In genomic region chr21:43754948-43755781, GRCh38 we compare ENCODE assay signal across 26 cellular contexts. TPM values are rescaled to one million over a fixed set of nuclear protein-coding genes. Genes with fewer than 3 reads are reported as not detected.
DNase-seq lines count a peak whose midpoint lies in the region; ATAC-seq and TF ChIP-seq lines count a peak whose summit lies in the region.
"Had no signal": no experiment of that assay in that cellular context is flagged by ENCODE, and none has a peak within 500 bp of the region (broad histone marks: within the 10 kb centered on the region; RNA-seq: fewer than 3 reads in every experiment).

No MANE protein-coding gene starts in this region.

- no peaks in the 10 kb centered on the region for H3K9me3 Mint-ChIP-seq in activated CD8-positive, alpha-beta T cell treated with anti-CD3 and anti-CD28 coated beads for 36 hours
- no peaks in the 10 kb centered on the region for H3K9me3 Mint-ChIP-seq in activated CD8-positive, alpha-beta T cell treated with anti-CD3 and anti-CD28 coated beads, Interleukin-2, amount 10 ng/mL, durations not matched to agents 7 days and 5 days (ENCODE audit: insufficient read depth)
- H3K9me3 Mint-ChIP-seq: activated B cell treated with CpG ODN at 0.5 μM for 24 hours; activated naive CD4-positive, alpha-beta T cell treated with anti-CD3 and anti-CD28 coated beads, Interleukin-2, amount 50 U/mL, for 24 hours; activated T-cell treated with anti-CD3 and anti-CD28 coated beads, Interleukin-2, amount 50 U/mL, for 72 hours; neural crest cell; T-helper 2 cell treated with Interferon-gamma antibody and Interleukin-4, amounts not matched to agents 5 μg/mL and 100 μg/mL, for 36 hours had no signal

- peaks cover 19% of the 10 kb centered on the region for H3K36me3 Mint-ChIP-seq in activated CD8-positive, alpha-beta T cell treated with anti-CD3 and anti-CD28 coated beads for 36 hours (ENCODE audit: low read depth)
- H3K36me3 Mint-ChIP-seq in activated CD8-positive, alpha-beta T cell treated with anti-CD3 and anti-CD28 coated beads, Interleukin-2, amount 10 ng/mL, durations not matched to agents 7 days and 5 days (ENCODE audit: low read depth) = peaks cover 38% of the 10 kb centered on the region

- H2BK120ac ChIP-seq in IMR-90 (ENCODE audit: low read depth, low read length) = no peak overlapping the region

- H2BK20ac ChIP-seq in IMR-90 (ENCODE audit: low read depth, low read length) = no peak overlapping the region

- no peak for TF ChIP-seq POLR2A in IMR-90 (IDR thresholded peaks at IDR 0.05; ENCODE audit: low read depth, low read length)
- no peak for TF ChIP-seq POLR2A in adrenal gland (IDR thresholded peaks at IDR 0.05)

- H2AFZ ChIP-seq in IMR-90 (replicated peaks; ENCODE audit: low read length, poor library complexity) = no peak overlapping the region
- H2AFZ ChIP-seq: hepatocyte, PC-9 had no signal

- H3K18ac ChIP-seq in IMR-90 (ENCODE audit: low read depth, low read length) = no peak overlapping the region

- H3K9me3 ChIP-seq in IMR-90 (ENCODE audit: control insufficient read depth, insufficient read depth, low read length) (no peaks in the 10 kb centered on the region), adrenal gland (replicated peaks in 1 of 3) (no peaks in the 10 kb centered on the region), liver (ENCODE audit: control insufficient read depth in 4 of 4, low read length in 3 of 4) (no peaks in the 10 kb centered on the region)
- H3K9me3 ChIP-seq: prostate gland, suprapubic skin, uterus had no signal

- no peak overlapping the region for H3K4ac ChIP-seq in IMR-90 (ENCODE audit: low read depth, low read length)

- no peak overlapping the region for H3K23ac ChIP-seq in IMR-90 (ENCODE audit: low read depth, low read length)

- no peaks in the 10 kb centered on the region for H3K27me3 ChIP-seq in IMR-90 (ENCODE audit: control insufficient read depth, insufficient read depth, low read length)
- no peaks in the 10 kb centered on the region for H3K27me3 ChIP-seq in adrenal gland
- H3K27me3 ChIP-seq in liver (ENCODE audit: control insufficient read depth in 4 of 4, insufficient read depth in 4 of 4, low read length in 3 of 4) = no peaks in the 10 kb centered on the region
- H3K27me3 ChIP-seq: foreskin keratinocyte, hepatocyte, suprapubic skin, uterus had no signal

- peaks cover 11% of the 10 kb centered on the region for H3K9me1 ChIP-seq in IMR-90 (ENCODE audit: insufficient read depth, low read length)

- H3K27ac ChIP-seq in IMR-90 (ENCODE audit: insufficient read depth, low read length) (no peak overlapping the region), adrenal gland (peak overlapping the region in 2 of 5 donors; percentile 5 to 50), liver (ENCODE audit: low read depth in 1 of 2, low read length in 2 of 2) (no peak overlapping the region)
- H3K27ac ChIP-seq: foreskin keratinocyte, hepatocyte, PC-9, suprapubic skin, uterus had no signal

- CTCF ChIA-PET in activated CD8-positive, alpha-beta T cell treated with anti-CD3 and anti-CD28 coated beads for 36 hours (lab: Charles Lee) = no interaction called here
- CTCF ChIA-PET in activated CD8-positive, alpha-beta T cell treated with anti-CD3 and anti-CD28 coated beads, Interleukin-2, amount 10 ng/mL, durations not matched to agents 7 days and 5 days (lab: Charles Lee) = no interaction called here
- CTCF ChIA-PET in IMR-90 (lab: Yijun Ruan, JAX) = no interaction called here

- H4K5ac ChIP-seq in IMR-90 (ENCODE audit: low read depth, low read length) = no peak overlapping the region

- no peak for TF ChIP-seq CTCF in activated CD8-positive, alpha-beta T cell treated with anti-CD3 and anti-CD28 coated beads for 36 hours (IDR thresholded peaks at IDR 0.05)
- TF ChIP-seq CTCF in IMR-90 (conservative IDR thresholded peaks at IDR 0.05; ENCODE audit: low read depth, low read length) (no peak), adrenal gland (IDR thresholded peaks at IDR 0.05) (no peak), liver (IDR thresholded peaks at IDR 0.05; ENCODE audit: low read depth, low read length, missing input control) (no peak), omental fat pad (IDR thresholded peaks at IDR 0.05) (no peak)

- no peaks in the 10 kb centered on the region for H3K4me1 Mint-ChIP-seq in activated CD8-positive, alpha-beta T cell treated with anti-CD3 and anti-CD28 coated beads for 36 hours (ENCODE audit: low read depth)
- H3K4me1 Mint-ChIP-seq in activated CD8-positive, alpha-beta T cell treated with anti-CD3 and anti-CD28 coated beads, Interleukin-2, amount 10 ng/mL, durations not matched to agents 7 days and 5 days (ENCODE audit: low read depth) = peaks cover 1% of the 10 kb centered on the region
- H3K4me1 Mint-ChIP-seq: activated B cell treated with CpG ODN at 0.5 μM for 24 hours; activated naive CD4-positive, alpha-beta T cell treated with anti-CD3 and anti-CD28 coated beads, Interleukin-2, amount 50 U/mL, for 24 hours; neural crest cell had no signal

- POLR2A ChIA-PET in activated CD8-positive, alpha-beta T cell treated with anti-CD3 and anti-CD28 coated beads for 36 hours (lab: Charles Lee) = no interaction called here
- POLR2A ChIA-PET in activated CD8-positive, alpha-beta T cell treated with anti-CD3 and anti-CD28 coated beads, Interleukin-2, amount 10 ng/mL, durations not matched to agents 7 days and 5 days (lab: Charles Lee) = no interaction called here
- POLR2A ChIA-PET in IMR-90 (lab: Charles Lee; ENCODE audit: unreplicated experiment) = no interaction called here

- no peak overlapping the region for H2BK5ac ChIP-seq in IMR-90 (ENCODE audit: low read depth, low read length, poor library complexity, severe bottlenecking)

- no peak overlapping the region for H3K4me3 Mint-ChIP-seq in activated CD8-positive, alpha-beta T cell treated with anti-CD3 and anti-CD28 coated beads for 36 hours
- no peak overlapping the region for H3K4me3 Mint-ChIP-seq in activated CD8-positive, alpha-beta T cell treated with anti-CD3 and anti-CD28 coated beads, Interleukin-2, amount 10 ng/mL, durations not matched to agents 7 days and 5 days
- H3K4me3 Mint-ChIP-seq: activated B cell treated with CpG ODN at 0.5 μM for 24 hours; activated naive CD4-positive, alpha-beta T cell treated with anti-CD3 and anti-CD28 coated beads, Interleukin-2, amount 50 U/mL, for 24 hours; activated T-cell treated with anti-CD3 and anti-CD28 coated beads, Interleukin-2, amount 50 U/mL, for 72 hours; neural crest cell; T-helper 2 cell treated with Interferon-gamma antibody and Interleukin-4, amounts not matched to agents 5 μg/mL and 100 μg/mL, for 36 hours had no signal

- H3K79me1 ChIP-seq in IMR-90 (ENCODE audit: low read depth in 1 of 2, low read length in 2 of 2) = peaks cover 8 to 18% of the 10 kb centered on the region in 2 experiments; a peak in 3 of 4 replicates

- H2AK9ac ChIP-seq in IMR-90 (replicated peaks; ENCODE audit: low read depth, low read length, poor library complexity) = no peak overlapping the region

- H3K4me1 ChIP-seq in IMR-90 (ENCODE audit: control insufficient read depth, insufficient read depth, low read length) = peaks cover 6% of the 10 kb centered on the region; the same call in 1 of the 2 replicates
- peaks cover 6 to 21% of the 10 kb centered on the region in 2 donors for H3K4me1 ChIP-seq in adrenal gland (replicated peaks in 1 of 2)
- H3K4me1 ChIP-seq in liver (ENCODE audit: control insufficient read depth in 4 of 4, insufficient read depth in 4 of 4, low read length in 3 of 4) = peaks cover 5 to 13% (median 9%) of the 10 kb centered on the region in 4 donors
- H3K4me1 ChIP-seq: foreskin keratinocyte had no signal

- WGBS in IMR-90 (ENCODE audit: extremely low coverage in 2 of 2, insufficient read length in 1 of 2), 2 experiments = 93% methylated on average over 21 of the region's 26 CpGs; no CpG with 5 or more reads in 1 of the 2 experiments
- 72 to 86% (median 77%) methylated on average over 11 to 26 of the region's 26 CpGs for WGBS in adrenal gland, 4 donors
- WGBS in liver = 81% methylated on average over 26 of the region's 26 CpGs

- H4K20me1 ChIP-seq in IMR-90 (ENCODE audit: insufficient read depth, low read length) = peaks cover 23% of the 10 kb centered on the region

- no peak overlapping the region for H2BK15ac ChIP-seq in IMR-90 (ENCODE audit: low read depth, low read length)

- H3K4me2 ChIP-seq in IMR-90 (ENCODE audit: low read depth, low read length) = no peak overlapping the region
- H3K4me2 ChIP-seq: hepatocyte, PC-9 had no signal

- no peak overlapping the region for H3K14ac ChIP-seq in IMR-90 (replicated peaks; ENCODE audit: low read depth, low read length)

- no peak overlapping the region for H2AK5ac ChIP-seq in IMR-90 (ENCODE audit: low read depth, low read length)

- intact Hi-C loops in activated CD8-positive, alpha-beta T cell treated with anti-CD3 and anti-CD28 coated beads for 36 hours (cut with micrococcal nuclease) = no loop called here
- intact Hi-C loops in IMR-90 (cut with micrococcal nuclease) (no loop called here), adrenal gland (cut with DNase I) (no loop called here)

- no TSS peak for BruUV-seq in IMR-90 (replicated peaks; lab: Mats Ljungman, UMichigan)

- H3K36me3 ChIP-seq in IMR-90 (ENCODE audit: control insufficient read depth, insufficient read depth, low read length) (peaks cover 83% of the 10 kb centered on the region), adrenal gland (replicated peaks in 1 of 2) (peaks cover 0 to 64% of the 10 kb centered on the region in 2 donors), liver (ENCODE audit: control insufficient read depth in 4 of 4, insufficient read depth in 3 of 4, low read depth in 1 of 4, low read length in 3 of 4) (peaks cover 14 to 70% (median 16%) of the 10 kb centered on the region in 4 donors)
- H3K36me3 ChIP-seq: uterus had no signal

- no peak overlapping the region for H3K27ac Mint-ChIP-seq in activated CD8-positive, alpha-beta T cell treated with anti-CD3 and anti-CD28 coated beads for 36 hours
- H3K27ac Mint-ChIP-seq in activated CD8-positive, alpha-beta T cell treated with anti-CD3 and anti-CD28 coated beads, Interleukin-2, amount 10 ng/mL, durations not matched to agents 7 days and 5 days = no peak overlapping the region
- H3K27ac Mint-ChIP-seq: activated B cell treated with CpG ODN at 0.5 μM for 24 hours; activated naive CD4-positive, alpha-beta T cell treated with anti-CD3 and anti-CD28 coated beads, Interleukin-2, amount 50 U/mL, for 24 hours; activated T-cell treated with anti-CD3 and anti-CD28 coated beads, Interleukin-2, amount 50 U/mL, for 72 hours; T-helper 2 cell treated with Interferon-gamma antibody and Interleukin-4, amounts not matched to agents 5 μg/mL and 100 μg/mL, for 36 hours had no signal

- H4K8ac ChIP-seq in IMR-90 (ENCODE audit: low read depth in 2 of 2, low read length in 2 of 2) = no peak overlapping the region

- H3K4me3 ChIP-seq in IMR-90 (ENCODE audit: insufficient read depth, low read depth, low read length) (no peak overlapping the region), adrenal gland (no peak overlapping the region), liver (ENCODE audit: low read depth in 1 of 3, low read length in 3 of 3) (no peak overlapping the region)
- H3K4me3 ChIP-seq: hepatocyte, PC-9, prostate gland, suprapubic skin, uterus had no signal

- H4K91ac ChIP-seq in IMR-90 (ENCODE audit: insufficient read depth, low read depth, low read length) = no peak overlapping the region

- peak; percentile 53 for ATAC-seq in activated CD8-positive, alpha-beta T cell treated with anti-CD3 and anti-CD28 coated beads for 36 hours
- ATAC-seq in activated CD8-positive, alpha-beta T cell treated with anti-CD3 and anti-CD28 coated beads, Interleukin-2, amount 10 ng/mL, durations not matched to agents 7 days and 5 days = no peak
- ATAC-seq in IMR-90 (ENCODE audit: low read depth) (no peak), omental fat pad (ENCODE audit: low FRiP score) (no peak), HG03196 (IDR thresholded peaks at IDR 0.05; ENCODE audit: unreplicated experiment) (no peak)
- ATAC-seq: activated T-cell treated with anti-CD3 and anti-CD28 coated beads, Interleukin-2, amount 50 U/mL, for 72 hours; foreskin keratinocyte had no signal

- TF ChIP-seq RAD21 in IMR-90 (IDR thresholded peaks at IDR 0.05; ENCODE audit: low read length) (no peak), liver (IDR thresholded peaks at IDR 0.05) (no peak)

- no peaks in the 10 kb centered on the region for H3K27me3 Mint-ChIP-seq in activated CD8-positive, alpha-beta T cell treated with anti-CD3 and anti-CD28 coated beads for 36 hours
- H3K27me3 Mint-ChIP-seq in activated CD8-positive, alpha-beta T cell treated with anti-CD3 and anti-CD28 coated beads, Interleukin-2, amount 10 ng/mL, durations not matched to agents 7 days and 5 days (ENCODE audit: low read depth) = no peaks in the 10 kb centered on the region
- H3K27me3 Mint-ChIP-seq: activated B cell treated with CpG ODN at 0.5 μM for 24 hours; activated naive CD4-positive, alpha-beta T cell treated with anti-CD3 and anti-CD28 coated beads, Interleukin-2, amount 50 U/mL, for 24 hours had no signal

- DNase-seq in activated CD8-positive, alpha-beta T cell treated with anti-CD3 and anti-CD28 coated beads for 36 hours = no peak
- no peak for DNase-seq in activated CD8-positive, alpha-beta T cell treated with anti-CD3 and anti-CD28 coated beads, Interleukin-2, amount 10 ng/mL, durations not matched to agents 7 days and 5 days
- DNase-seq in IMR-90 = no peak
- peak in 6 of 7 donors; percentile 57 to 81 (median 77) for DNase-seq in adrenal gland
- no peak for DNase-seq in omental fat pad (ENCODE audit: low spot score)
- DNase-seq in NCI-H1694 (lab: John Stamatoyannopoulos, UW) = no peak
- DNase-seq: ACHN; activated B cell treated with CpG ODN at 0.5 μM for 24 hours; activated CD8-positive, alpha-beta memory T cell treated with anti-CD3 and anti-CD28 coated beads for 24 hours; activated T-cell treated with anti-CD3 and anti-CD28 coated beads, Interleukin-2, amount 50 U/mL, for 72 hours; effector CD4-positive, alpha-beta T cell; EL; foreskin keratinocyte; NCI-H1105; NCI-H2029 treated with DMSO at 0.1 percent for 48 hours; PC-9; stimulated activated CD4-positive, alpha-beta T cell treated with anti-CD3 and anti-CD28 coated beads, Interleukin-1b, Interleukin-23, amount 100 ng/mL, for 48 hours; uterus had no signal

- H3K56ac ChIP-seq in IMR-90 (ENCODE audit: extremely low read depth, insufficient read depth, low read length) = no peak overlapping the region

- H3K9ac ChIP-seq in IMR-90 (ENCODE audit: low read depth, low read length) (no peak overlapping the region), liver (ENCODE audit: low read depth in 1 of 2, low read length in 2 of 2) (no peak overlapping the region)

- dilution Hi-C loops in IMR-90 (cut with HindIII; ENCODE audit: low sequenced_read_pairs, unreplicated experiment) = no loop called here

- in situ Hi-C loops in IMR-90 (cut with MboI; ENCODE audit: low sequenced_read_pairs) = no loop called here

RNA-seq across cellular contexts. Expression of gene CSTB, which starts 20.9 kb away (rescaled TPM):
- total RNA-seq in activated CD8-positive, alpha-beta T cell treated with anti-CD3 and anti-CD28 coated beads for 36 hours = 10 to 100 TPM; 18.6 to 20.7 TPM
- 10 to 100 TPM; 50.2 to 54.4 TPM for total RNA-seq in activated CD8-positive, alpha-beta T cell treated with anti-CD3 and anti-CD28 coated beads, Interleukin-2, amount 10 ng/mL, durations not matched to agents 7 days and 5 days
- 6.1 and 6.9 TPM in 2 replicates for total RNA-seq in IMR-90 (2012; rRNA removed)
- polyA plus RNA-seq in IMR-90 (2012; rRNA removed) = 71.7 and 87.4 TPM in 2 replicates
- 31.9 and 61.6 TPM in 2 replicates for polyA plus RNA-seq in IMR-90 (2012; cell fraction: cytosol; rRNA removed)
- 16.5 and 24.5 TPM in 2 replicates for polyA plus RNA-seq in IMR-90 (2012; cell fraction: nucleus; rRNA removed; ENCODE audit: low replicate concordance)
- 10 to 100 TPM in 7 of 8 donors, 1 to 10 TPM in 1; 9.5 to 72.0 (median 39.4) TPM for total RNA-seq in adrenal gland
- 100 to 1,000 TPM; 116 to 143 (median 127) TPM for polyA plus RNA-seq in adrenal gland
- total RNA-seq in liver = 1 to 10 TPM; 3.8 to 7.7 TPM
- polyA plus RNA-seq in liver = 10 to 100 TPM; 59.8 to 62.4 TPM
- 10 to 100 TPM in 3 of 4 donors, 1 to 10 TPM in 1; 8.0 to 27.9 (median 17.7) TPM for total RNA-seq in omental fat pad

RNA-seq across cellular contexts. Expression of gene RRP1, which starts 34.2 kb away (rescaled TPM):
- total RNA-seq in activated CD8-positive, alpha-beta T cell treated with anti-CD3 and anti-CD28 coated beads for 36 hours = 10 to 100 TPM; 61.1 to 62.9 TPM
- 10 to 100 TPM; 32.8 to 34.4 TPM for total RNA-seq in activated CD8-positive, alpha-beta T cell treated with anti-CD3 and anti-CD28 coated beads, Interleukin-2, amount 10 ng/mL, durations not matched to agents 7 days and 5 days
- 18.3 and 23.3 TPM in 2 replicates for total RNA-seq in IMR-90 (2012; rRNA removed)
- 18.1 and 20.2 TPM in 2 replicates for polyA plus RNA-seq in IMR-90 (2012; rRNA removed)
- 12.4 and 18.5 TPM in 2 replicates for polyA plus RNA-seq in IMR-90 (2012; cell fraction: cytosol; rRNA removed)
- polyA plus RNA-seq in IMR-90 (2012; cell fraction: nucleus; rRNA removed; ENCODE audit: low replicate concordance) = 28.8 and 33.8 TPM in 2 replicates
- total RNA-seq in adrenal gland = 10 to 100 TPM; 12.8 to 24.6 (median 19.8) TPM
- polyA plus RNA-seq in adrenal gland = 10 to 100 TPM; 16.5 to 29.8 (median 22.9) TPM
- 10 to 100 TPM in 1 of 2 donors, 1 to 10 TPM in 1; 5.4 to 15.0 TPM for total RNA-seq in liver
- 1 to 10 TPM; 7.4 to 8.0 TPM for polyA plus RNA-seq in liver
- total RNA-seq in omental fat pad = 10 to 100 TPM; 22.0 to 66.8 (median 25.4) TPM

RNA-seq across cellular contexts. Expression of gene PDXK, which starts 36.2 kb away (rescaled TPM):
- 100 to 1,000 TPM; 118 to 122 TPM for total RNA-seq in activated CD8-positive, alpha-beta T cell treated with anti-CD3 and anti-CD28 coated beads for 36 hours
- total RNA-seq in activated CD8-positive, alpha-beta T cell treated with anti-CD3 and anti-CD28 coated beads, Interleukin-2, amount 10 ng/mL, durations not matched to agents 7 days and 5 days = 100 to 1,000 TPM in 1 of 2 experiments, 10 to 100 TPM in 1; 94.5 to 100 TPM
- 250 and 312 TPM in 2 replicates for total RNA-seq in IMR-90 (2012; rRNA removed)
- 149 and 155 TPM in 2 replicates for polyA plus RNA-seq in IMR-90 (2012; rRNA removed)
- polyA plus RNA-seq in IMR-90 (2012; cell fraction: cytosol; rRNA removed) = 114 and 180 TPM in 2 replicates
- 141 and 208 TPM in 2 replicates for polyA plus RNA-seq in IMR-90 (2012; cell fraction: nucleus; rRNA removed; ENCODE audit: low replicate concordance)
- total RNA-seq in adrenal gland = 100 to 1,000 TPM in 5 of 8 donors, 10 to 100 TPM in 3; 75.3 to 202 (median 123) TPM
- 10 to 100 TPM; 76.8 to 98.0 (median 92.5) TPM for polyA plus RNA-seq in adrenal gland
- 100 to 1,000 TPM in 1 of 2 donors, 10 to 100 TPM in 1; 20.5 to 104 TPM for total RNA-seq in liver
- 10 to 100 TPM; 34.7 to 35.0 TPM for polyA plus RNA-seq in liver
- total RNA-seq in omental fat pad = 100 to 1,000 TPM in 2 of 4 donors, 10 to 100 TPM in 2; 58.8 to 111 (median 93.5) TPM

Comparison
In these comparisons a context has a peak if more than half of its experiments do, and no peak if none do; other contexts are left out.
1. DNase-seq: peak in adrenal gland (6 of 7); none in activated CD8-positive, alpha-beta T cell treated with anti-CD3 and anti-CD28 coated beads for 36 hours (single experiment), activated CD8-positive, alpha-beta T cell treated with anti-CD3 and anti-CD28 coated beads, Interleukin-2, amount 10 ng/mL, durations not matched to agents 7 days and 5 days (single experiment), IMR-90 (single experiment), omental fat pad (single experiment) and NCI-H1694 (single experiment).